Comparison of ENCODE assay signal across 2 cellular contexts in the genomic region with DNA sequence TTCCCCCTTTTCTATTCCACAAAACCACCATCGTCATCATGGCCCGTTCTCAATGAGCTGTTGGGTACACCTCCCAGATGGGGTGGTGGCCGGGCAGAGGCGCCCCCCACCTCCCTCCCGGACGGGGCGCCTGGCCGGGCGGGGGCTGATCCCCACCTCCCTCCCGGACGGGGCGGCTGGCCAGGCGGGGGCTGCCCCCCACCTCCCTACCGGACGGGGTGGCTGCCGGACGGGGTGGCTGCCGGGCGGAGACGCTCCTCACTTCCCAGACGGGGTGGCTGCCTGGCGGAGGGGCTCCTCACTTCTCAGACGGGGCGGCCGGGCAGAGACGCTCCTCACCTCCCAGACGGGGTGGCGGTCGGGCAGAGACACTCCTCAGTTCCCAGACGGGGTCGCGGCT. TPM values are rescaled to one million over a fixed set of nuclear protein-coding genes. Genes with fewer than 3 reads are reported as not detected.
DNase-seq lines count a peak whose midpoint lies in the region; ATAC-seq and TF ChIP-seq lines count a peak whose summit lies in the region.
"Not testable (repeated sequence)": the region's sequence is repeated elsewhere in the genome, so short reads cannot be mapped to it uniquely, and the experiment has no call there.

No MANE protein-coding gene starts in this region.

- H3K9me3 Mint-ChIP-seq in stimulated activated naive CD8-positive, alpha-beta T cell treated with anti-CD3 and anti-CD28 coated beads, Interleukin-15, amount 100 ng/mL, for 72 hours = not testable (repeated sequence)

- intact Hi-C loops in testis (cut with DNase I; ENCODE audit: low total_unique reads) = not testable (repeated sequence)

- H3K9me3 ChIP-seq in testis = not testable (repeated sequence)

- not testable (repeated sequence) for DNase-seq in stimulated activated naive CD8-positive, alpha-beta T cell treated with anti-CD3 and anti-CD28 coated beads, Interleukin-15, amount 100 ng/mL, for 72 hours; testis

- not testable (repeated sequence) for H3K27ac ChIP-seq in testis

- not testable (repeated sequence) for H3K27me3 ChIP-seq in testis

- H3K4me3 ChIP-seq in testis = peak overlapping the region; percentile 17 to 24

- TF ChIP-seq CTCF in testis (IDR thresholded peaks at IDR 0.05) = not testable (repeated sequence)

- H3K4me3 Mint-ChIP-seq in stimulated activated naive CD8-positive, alpha-beta T cell treated with anti-CD3 and anti-CD28 coated beads, Interleukin-15, amount 100 ng/mL, for 72 hours = not testable (repeated sequence)

- peak; percentile 55 for ATAC-seq in stimulated activated naive CD8-positive, alpha-beta T cell treated with anti-CD3 and anti-CD28 coated beads, Interleukin-15, amount 100 ng/mL, for 72 hours

- not testable (repeated sequence) for H3K27ac Mint-ChIP-seq in stimulated activated naive CD8-positive, alpha-beta T cell treated with anti-CD3 and anti-CD28 coated beads, Interleukin-15, amount 100 ng/mL, for 72 hours

- not testable (repeated sequence) for H3K36me3 ChIP-seq in testis (ENCODE audit: low read depth, missing control alignments)

- WGBS in testis, 2 donors = 82% methylated on average over 8 to 28 of the region's 32 CpGs

- not testable (repeated sequence) for TF ChIP-seq POLR2A in testis (IDR thresholded peaks at IDR 0.05)

- not testable (repeated sequence) for H3K27me3 Mint-ChIP-seq in stimulated activated naive CD8-positive, alpha-beta T cell treated with anti-CD3 and anti-CD28 coated beads, Interleukin-15, amount 100 ng/mL, for 72 hours

- not testable (repeated sequence) for H3K4me1 ChIP-seq in testis

- H3K4me1 Mint-ChIP-seq in stimulated activated naive CD8-positive, alpha-beta T cell treated with anti-CD3 and anti-CD28 coated beads, Interleukin-15, amount 100 ng/mL, for 72 hours = not testable (repeated sequence)

RNA-seq across cellular contexts. Expression of a gene that starts 39.3 kb away (rescaled TPM):
- 10 to 100 TPM; 15.7 to 16.0 TPM for total RNA-seq in testis
- 37.1 TPM for polyA plus RNA-seq in testis (ENCODE audit: insufficient read depth, low read depth, low replicate concordance)

RNA-seq across cellular contexts. Expression of a gene that starts 40.4 kb away (rescaled TPM):
- 10 to 100 TPM in 1 of 2 donors, 1 to 10 TPM in 1; 9.7 to 10.8 TPM for total RNA-seq in testis
- polyA plus RNA-seq in testis (ENCODE audit: insufficient read depth, low read depth, low replicate concordance) = 3.8 TPM
